ENCODE assay signal across 9 cellular contexts in genomic region chr7:27097686-27098492, GRCh38. TPM values are rescaled to one million over a fixed set of nuclear protein-coding genes. Genes with fewer than 3 reads are reported as not detected.
DNase-seq lines count a peak whose midpoint lies in the region; ATAC-seq and TF ChIP-seq lines count a peak whose summit lies in the region.
"Had no signal": no experiment of that assay in that cellular context is flagged by ENCODE, and none has a peak within 500 bp of the region (broad histone marks: within the 10 kb centered on the region; RNA-seq: fewer than 3 reads in every experiment).

No MANE protein-coding gene starts in this region.

- H3K27me3 Mint-ChIP-seq in T-helper 2 cell treated with Interferon-gamma antibody and Interleukin-4, amounts not matched to agents 5 μg/mL and 100 μg/mL, for 36 hours (ENCODE audit: low read depth): peaks cover 88% of the 10 kb centered on the region

- no peaks in the 10 kb centered on the region for H3K9me3 ChIP-seq in ascending aorta
- no peaks in the 10 kb centered on the region for H3K9me3 ChIP-seq in liver (ENCODE audit: control insufficient read depth in 4 of 4, low read length in 3 of 4)
- no peaks in the 10 kb centered on the region for H3K9me3 ChIP-seq in thymus (ENCODE audit: control insufficient read depth)

- no peaks in the 10 kb centered on the region for H3K27me3 ChIP-seq in ascending aorta
- peaks cover 5 to 20% (median 17%) of the 10 kb centered on the region in 4 donors for H3K27me3 ChIP-seq in liver (ENCODE audit: control insufficient read depth in 4 of 4, insufficient read depth in 4 of 4, low read length in 3 of 4)
- peaks cover 86% of the 10 kb centered on the region for H3K27me3 ChIP-seq in thymus (ENCODE audit: control insufficient read depth, insufficient read depth)

- TF ChIP-seq CTCF in ascending aorta (IDR thresholded peaks at IDR 0.05) (no peak), liver (IDR thresholded peaks at IDR 0.05; ENCODE audit: low read depth, low read length, missing input control) (no peak)

- peak overlapping the region; percentile 79 to 82 for H3K4me3 ChIP-seq in ascending aorta
- H3K4me3 ChIP-seq in liver (ENCODE audit: low read depth in 1 of 3, low read length in 3 of 3): peak overlapping the region in 2 of 3 donors; percentile 11 to 25
- H3K4me3 ChIP-seq in thymus (ENCODE audit: low read length): peak overlapping the region; percentile 66

- CTCF ChIA-PET in HEK293T (lab: Yijun Ruan, JAX): interaction anchor here (0.8 to 1.6 kb wide), 3 partner anchors 47 to 63 kb away, joined by 3 to 4 read pairs (median 4); no protein-coding TSS in a partner anchor

- intact Hi-C loops in ascending aorta (cut with DNase I): loop anchor here (2.0 to 5.0 kb wide), 6 partner anchors 17 to 897 kb away; partner anchors contain the start of genes CBX3, HNRNPA2B1, HOXA4 and HOXA5
- intact Hi-C loops in left cardiac atrium (cut with DNase I): no loop called here

- ATAC-seq in HG03196 (IDR thresholded peaks at IDR 0.05; ENCODE audit: unreplicated experiment): no peak
- ATAC-seq in left cardiac atrium: no peak

- H3K27ac ChIP-seq in ascending aorta (peak overlapping the region; percentile 89 to 97), liver (ENCODE audit: low read depth in 1 of 2, low read length in 2 of 2) (peak overlapping the region; percentile 45 to 87), thymus (ENCODE audit: low read depth) (no peak overlapping the region)

- peak overlapping the region; percentile 75 for H3K4me3 Mint-ChIP-seq in T-helper 2 cell treated with Interferon-gamma antibody and Interleukin-4, amounts not matched to agents 5 μg/mL and 100 μg/mL, for 36 hours

- no peaks in the 10 kb centered on the region for H3K9me3 Mint-ChIP-seq in T-helper 2 cell treated with Interferon-gamma antibody and Interleukin-4, amounts not matched to agents 5 μg/mL and 100 μg/mL, for 36 hours

- 10% methylated on average over 26 of the region's 26 CpGs for WGBS in liver
- 25% methylated on average over 26 of the region's 26 CpGs for WGBS in thymus

- H3K4me1 ChIP-seq in ascending aorta (peaks cover 0 to 18% of the 10 kb centered on the region in 2 donors), liver (ENCODE audit: control insufficient read depth in 4 of 4, insufficient read depth in 4 of 4, low read length in 3 of 4) (peaks cover 0 to 7% (median under 1%) of the 10 kb centered on the region in 4 donors), thymus (ENCODE audit: control insufficient read depth, insufficient read depth, low read length) (peaks cover 13% of the 10 kb centered on the region)

- TF ChIP-seq RAD21 in liver (IDR thresholded peaks at IDR 0.05): no peak

- peak overlapping the region; percentile 5 to 28 for H3K9ac ChIP-seq in liver (ENCODE audit: low read depth in 1 of 2, low read length in 2 of 2)

- no peak overlapping the region for H3K27ac Mint-ChIP-seq in T-helper 2 cell treated with Interferon-gamma antibody and Interleukin-4, amounts not matched to agents 5 μg/mL and 100 μg/mL, for 36 hours

- H3K36me3 Mint-ChIP-seq in T-helper 2 cell treated with Interferon-gamma antibody and Interleukin-4, amounts not matched to agents 5 μg/mL and 100 μg/mL, for 36 hours (ENCODE audit: low read depth): peaks cover 3% of the 10 kb centered on the region

- DNase-seq in T-helper 2 cell treated with Interferon-gamma antibody and Interleukin-4, amounts not matched to agents 5 μg/mL and 100 μg/mL, for 36 hours (ENCODE audit: low spot score): no peak
- DNase-seq in T-helper 2 cell (no peak), ascending aorta (ENCODE audit: low spot score in 2 of 2) (no peak), HEK293T (ENCODE audit: extremely low spot score) (no peak), left cardiac atrium (no peak)

- POLR2A ChIA-PET in HEK293T (lab: Yijun Ruan, JAX): interaction anchor here (0.8 to 4.8 kb wide), 17 partner anchors 8 to 240 kb away, joined by 3 to 31 read pairs (median 5); partner anchors contain the start of genes HOXA4 and HOXA5

- H3K4me1 Mint-ChIP-seq in T-helper 2 cell treated with Interferon-gamma antibody and Interleukin-4, amounts not matched to agents 5 μg/mL and 100 μg/mL, for 36 hours (ENCODE audit: low read depth): peaks cover 16% of the 10 kb centered on the region

- H3K36me3 ChIP-seq in ascending aorta: no peaks in the 10 kb centered on the region
- H3K36me3 ChIP-seq in liver (ENCODE audit: control insufficient read depth in 4 of 4, insufficient read depth in 3 of 4, low read depth in 1 of 4, low read length in 3 of 4): no peaks in the 10 kb centered on the region
- H3K36me3 ChIP-seq in thymus (ENCODE audit: control insufficient read depth, insufficient read depth): no peaks in the 10 kb centered on the region

TF ChIP-seq in liver, 16 proteins besides CTCF, POLR2A, EP300 and RAD21:
- TF ChIP-seq, protein P1, sequence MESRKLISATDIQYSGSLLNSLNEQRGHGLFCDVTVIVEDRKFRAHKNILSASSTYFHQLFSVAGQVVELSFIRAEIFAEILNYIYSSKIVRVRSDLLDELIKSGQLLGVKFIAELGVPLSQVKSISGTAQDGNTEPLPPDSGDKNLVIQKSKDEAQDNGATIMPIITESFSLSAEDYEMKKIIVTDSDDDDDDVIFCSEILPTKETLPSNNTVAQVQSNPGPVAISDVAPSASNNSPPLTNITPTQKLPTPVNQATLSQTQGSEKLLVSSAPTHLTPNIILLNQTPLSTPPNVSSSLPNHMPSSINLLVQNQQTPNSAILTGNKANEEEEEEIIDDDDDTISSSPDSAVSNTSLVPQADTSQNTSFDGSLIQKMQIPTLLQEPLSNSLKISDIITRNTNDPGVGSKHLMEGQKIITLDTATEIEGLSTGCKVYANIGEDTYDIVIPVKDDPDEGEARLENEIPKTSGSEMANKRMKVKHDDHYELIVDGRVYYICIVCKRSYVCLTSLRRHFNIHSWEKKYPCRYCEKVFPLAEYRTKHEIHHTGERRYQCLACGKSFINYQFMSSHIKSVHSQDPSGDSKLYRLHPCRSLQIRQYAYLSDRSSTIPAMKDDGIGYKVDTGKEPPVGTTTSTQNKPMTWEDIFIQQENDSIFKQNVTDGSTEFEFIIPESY (IDR thresholded peaks at IDR 0.05): no peak
- TF ChIP-seq HNF4G (IDR thresholded peaks at IDR 0.05): no peak
- TF ChIP-seq SP1 (IDR thresholded peaks at IDR 0.05): no peak
- TF ChIP-seq, protein P2, sequence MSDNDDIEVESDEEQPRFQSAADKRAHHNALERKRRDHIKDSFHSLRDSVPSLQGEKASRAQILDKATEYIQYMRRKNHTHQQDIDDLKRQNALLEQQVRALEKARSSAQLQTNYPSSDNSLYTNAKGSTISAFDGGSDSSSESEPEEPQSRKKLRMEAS (IDR thresholded peaks at IDR 0.05): no peak
- TF ChIP-seq RXRA (IDR thresholded peaks at IDR 0.05): no peak
- TF ChIP-seq HNF4A (conservative IDR thresholded peaks at IDR 0.05): no peak
- no peak for TF ChIP-seq YY1 (IDR thresholded peaks at IDR 0.05)
- TF ChIP-seq EGR1 (IDR thresholded peaks at IDR 0.05; ENCODE audit: low read depth in 2 of 2): no peak
- no peak for TF ChIP-seq JUND (IDR thresholded peaks at IDR 0.05)
- no peak for TF ChIP-seq GABPA (IDR thresholded peaks at IDR 0.05 in 1 of 2, conservative IDR thresholded peaks at IDR 0.05 in 1 of 2)
- TF ChIP-seq TAF1 (conservative IDR thresholded peaks at IDR 0.05): no peak

TF ChIP-seq in HEK293T, 16 proteins besides CTCF, POLR2A, EP300 and RAD21:
- TF ChIP-seq TARDBP (IDR thresholded peaks at IDR 0.05) (no peak), SP1 (IDR thresholded peaks at IDR 0.05) (no peak), FOXK2 (IDR thresholded peaks at IDR 0.05) (no peak)

RNA-seq across cellular contexts. Expression of gene HOXA1, which starts 2.1 kb away (rescaled TPM):
- total RNA-seq in ascending aorta: not detected
- under 1 TPM; 0.08 to 0.28 TPM for total RNA-seq in liver
- polyA plus RNA-seq in liver: under 1 TPM; 0.17 to 0.25 TPM
- 0.71 TPM for polyA plus RNA-seq in thymus
- under 1 TPM; 0.12 to 0.26 TPM for total RNA-seq in left cardiac atrium
- total RNA-seq: A673 had no signal

RNA-seq across cellular contexts. Expression of gene HOXA2, which starts 4.6 kb away (rescaled TPM):
- 36.5 TPM for total RNA-seq in ascending aorta
- under 1 TPM; 0.05 to 0.08 TPM for total RNA-seq in liver
- under 1 TPM; 0.08 to 0.13 TPM for polyA plus RNA-seq in liver
- 3.9 TPM for polyA plus RNA-seq in thymus
- under 1 TPM; 0.13 to 0.38 TPM for total RNA-seq in left cardiac atrium
- total RNA-seq: A673 had no signal

RNA-seq across cellular contexts. Expression of gene HOXA4, which starts 32.7 kb away (rescaled TPM):
- total RNA-seq in ascending aorta (2.1 TPM), liver (under 1 TPM; 0.17 to 0.28 TPM), left cardiac atrium (1 to 10 TPM in 1 of 2 donors, under 1 TPM in 1; 0.97 to 1.0 TPM)
- polyA plus RNA-seq in liver (1 to 10 TPM in 1 of 2 donors, under 1 TPM in 1; 0.32 to 1.1 TPM), thymus (3.0 TPM)
- total RNA-seq: A673 had no signal

RNA-seq across cellular contexts. Expression of gene HOXA5, which starts 45.6 kb away (rescaled TPM):
- total RNA-seq in ascending aorta: 22.0 TPM
- 1 to 10 TPM in 1 of 2 donors, under 1 TPM in 1; 0.42 to 2.1 TPM for total RNA-seq in liver
- polyA plus RNA-seq in liver: under 1 TPM; 0.40 to 0.90 TPM
- polyA plus RNA-seq in thymus: 0.43 TPM
- total RNA-seq in left cardiac atrium: under 1 TPM in 1 of 2 donors, not detected in 1; 0.27 TPM
- total RNA-seq: A673 had no signal

RNA-seq across cellular contexts. Expression of gene HOXA6, which starts 49.7 kb away (rescaled TPM):
- total RNA-seq in ascending aorta (15.3 TPM), liver (under 1 TPM in 1 of 2 donors, not detected in 1; 0.23 TPM), left cardiac atrium (not detected)
- polyA plus RNA-seq in liver (not detected), thymus (0.09 TPM)
- total RNA-seq: A673 had no signal

Comparison
In these comparisons a context has a peak if more than half of its experiments do, and no peak if none do; other contexts are left out.
1. H3K4me3 ChIP-seq: peak in every context shown above with its lines; median percentile 80 in ascending aorta; 66 in thymus; 18 in liver.
2. RNA of gene HOXA2, which starts 4.6 kb away (total RNA-seq): 36.5 TPM in ascending aorta (single experiment); 0.13 to 0.38 TPM in left cardiac atrium and 0.05 to 0.08 TPM in liver; every median in the first group is over 10 times any median in the second.